In the genomic region with DNA sequence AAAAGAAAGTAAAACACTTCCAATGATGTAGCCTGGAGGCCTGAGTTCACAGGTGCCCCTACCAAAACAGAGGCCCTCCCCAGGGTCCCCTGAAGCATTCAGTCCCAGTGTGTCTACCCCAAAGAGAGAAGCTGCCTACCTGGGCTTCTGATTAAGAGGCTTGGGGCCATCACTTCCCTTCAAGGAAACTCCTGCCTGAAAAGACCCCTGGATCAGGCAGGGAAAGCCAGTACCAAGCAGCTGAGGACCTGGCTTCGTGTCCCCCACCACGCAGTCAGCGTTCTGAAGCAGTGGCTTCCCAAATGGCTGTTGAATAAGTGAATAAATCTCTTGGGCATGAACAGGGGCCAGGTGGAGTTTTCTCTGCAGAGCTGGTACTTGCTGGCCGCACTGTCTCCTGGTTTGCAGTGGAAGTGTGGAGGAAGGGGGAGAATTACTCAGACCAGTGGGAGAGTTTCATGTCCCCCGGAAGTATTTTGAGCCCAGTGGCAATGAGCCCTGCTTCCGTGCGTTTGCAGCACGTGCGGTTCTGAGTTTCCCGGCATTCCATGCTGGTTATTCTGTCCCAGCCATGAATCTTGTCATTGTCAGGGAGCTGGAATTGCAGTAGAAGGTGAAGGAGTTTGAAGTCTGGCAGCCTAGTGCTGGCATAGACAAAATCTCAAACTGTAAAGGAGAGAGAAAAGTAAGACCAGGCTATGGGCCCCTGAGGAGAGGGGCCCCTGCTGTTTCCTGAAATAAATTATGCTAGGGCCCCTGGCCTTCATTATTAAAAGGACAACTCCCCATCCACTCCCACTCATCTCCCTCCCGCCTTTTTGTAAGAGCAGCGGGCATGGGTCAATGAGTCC, we compare ENCODE assay signal across 15 cellular contexts. TPM values are rescaled to one million over a fixed set of nuclear protein-coding genes. Genes with fewer than 3 reads are reported as not detected.
DNase-seq lines count a peak whose midpoint lies in the region; ATAC-seq, FAIRE-seq and TF ChIP-seq lines count a peak whose summit lies in the region.
"Had no signal": no experiment of that assay in that cellular context is flagged by ENCODE, and none has a peak within 500 bp of the region (broad histone marks: within the 10 kb centered on the region; RNA-seq: fewer than 3 reads in every experiment).

No MANE protein-coding gene starts in this region.

- 89% methylated on average over 12 of the region's 12 CpGs; no CpG with 5 or more reads in 1 of the 2 experiments for WGBS in H1 (ENCODE audit: extremely low coverage in 1 of 2, insufficient coverage in 1 of 2, insufficient read length in 1 of 2, insufficient replicate concordance in 2 of 2, low coverage in 1 of 2, low lambda C conversion rate in 2 of 2, missing lambda C conversion rate in 1 of 2), 2 experiments
- WGBS in neuronal stem cell (ENCODE audit: extremely low coverage in 2 of 2, insufficient read length in 2 of 2, insufficient replicate concordance in 1 of 2), 2 donors, result no CpG with 5 or more reads among the region's 12 CpGs

- no peak overlapping the region for H3K4me3 ChIP-seq in HEK293 (ENCODE audit: low read depth, low read length)
- H3K4me3 ChIP-seq in H1 (ENCODE audit: extremely low read depth in 1 of 4, insufficient read depth in 2 of 4, low read depth in 3 of 4, low read length in 4 of 4), result no peak overlapping the region
- H3K4me3 ChIP-seq in neuronal stem cell (ENCODE audit: low read length in 2 of 2), result no peak overlapping the region
- H3K4me3 ChIP-seq in gastrocnemius medialis, result no peak overlapping the region

- H2BK12ac ChIP-seq in H1 (ENCODE audit: low read depth, low read length), result no peak overlapping the region
- H2BK12ac ChIP-seq in neuronal stem cell (ENCODE audit: low read length), result no peak overlapping the region

- peak overlapping the region in 3 of 7 donors; percentile 51 to 85 (median 54) for H3K27ac Mint-ChIP-seq in CD14-positive monocyte
- H3K27ac Mint-ChIP-seq: T-helper 2 cell treated with Interferon-gamma antibody and Interleukin-4, amounts not matched to agents 5 μg/mL and 100 μg/mL, for 36 hours had no signal

- no peak overlapping the region for H3K56ac ChIP-seq in H1 (replicated peaks; ENCODE audit: insufficient read length, low read depth, low read length)

- no peak for FAIRE-seq in H1 (lab: Jason Lieb, UNC)
- FAIRE-seq: keratinocyte had no signal

- H3K4me2 ChIP-seq in H1 (ENCODE audit: insufficient read depth in 1 of 2, low read depth in 2 of 2, low read length in 2 of 2) (no peak overlapping the region), neuronal stem cell (ENCODE audit: insufficient read depth, low read length, poor library complexity, severe bottlenecking) (no peak overlapping the region)

- H3K27me3 Mint-ChIP-seq in CD14-positive monocyte (ENCODE audit: low read depth in 3 of 3), result peaks cover 51 to 78% (median 58%) of the 10 kb centered on the region in 3 donors

- H3K9me3 ChIP-seq in HEK293 (ENCODE audit: control insufficient read depth, insufficient read depth, low read depth, low read length) (no peaks in the 10 kb centered on the region), H1 (ENCODE audit: insufficient read depth in 2 of 2, low read depth in 1 of 2, low read length in 1 of 2) (no peaks in the 10 kb centered on the region), neuronal stem cell (replicated peaks in 1 of 2; ENCODE audit: control insufficient read depth in 2 of 2, insufficient read depth in 1 of 2, low read depth in 1 of 2, low read length in 2 of 2) (no peaks in the 10 kb centered on the region), gastrocnemius medialis (no peaks in the 10 kb centered on the region)

- ATAC-seq in gastrocnemius medialis, result no peak

- TF ChIP-seq RAD21 in H1 (IDR thresholded peaks at IDR 0.05 in 1 of 2, conservative IDR thresholded peaks at IDR 0.05 in 1 of 2; ENCODE audit: low read depth in 2 of 2, low read length in 2 of 2), result no peak

- H4K91ac ChIP-seq in H1 (replicated peaks; ENCODE audit: insufficient read length, low read length) (no peak overlapping the region), neuronal stem cell (ENCODE audit: low read depth, low read length, poor library complexity) (no peak overlapping the region)

- H3K9me3 Mint-ChIP-seq in CD14-positive monocyte, result peaks cover 0 to 2% (median 0%) of the 10 kb centered on the region in 7 donors
- H3K9me3 Mint-ChIP-seq: T-helper 2 cell treated with Interferon-gamma antibody and Interleukin-4, amounts not matched to agents 5 μg/mL and 100 μg/mL, for 36 hours had no signal

- TF ChIP-seq POLR2A in H1 (IDR thresholded peaks at IDR 0.05; ENCODE audit: control extremely low read depth in 1 of 2, low read depth in 2 of 2, low read length in 2 of 2), result no peak
- TF ChIP-seq POLR2A in gastrocnemius medialis (IDR thresholded peaks at IDR 0.05), result no peak

- no peak overlapping the region for H3K23ac ChIP-seq in H1 (ENCODE audit: insufficient read length)
- H3K23ac ChIP-seq in neuronal stem cell (ENCODE audit: low read depth, low read length, poor library complexity), result no peak overlapping the region

- H2AFZ ChIP-seq in H1 (ENCODE audit: low read length) (no peak overlapping the region), neuronal stem cell (ENCODE audit: low read length) (peak overlapping the region; percentile 71)

- H2BK15ac ChIP-seq in H1 (ENCODE audit: low read length) (no peak overlapping the region), neuronal stem cell (ENCODE audit: low read length) (no peak overlapping the region)

- H3K4ac ChIP-seq in H1 (replicated peaks; ENCODE audit: insufficient read length, low read depth, low read length) (no peak overlapping the region), neuronal stem cell (ENCODE audit: low read length) (no peak overlapping the region)

- TF ChIP-seq CTCF in C4-2B (conservative IDR thresholded peaks at IDR 0.05) (peak; percentile 45), HEK293 (tag by site-specific recombination; IDR thresholded peaks at IDR 0.05) (no peak), H1 (IDR thresholded peaks at IDR 0.05; ENCODE audit: control extremely low read depth in 1 of 3, insufficient read depth in 1 of 3, low read depth in 1 of 3, low read length in 3 of 3) (no peak), CD14-positive monocyte (IDR thresholded peaks at IDR 0.05) (no peak), gastrocnemius medialis (IDR thresholded peaks at IDR 0.05 in 4 of 5, conservative IDR thresholded peaks at IDR 0.05 in 1 of 5) (no peak)

- H3K23me2 ChIP-seq in H1 (ENCODE audit: low read depth, low read length), result no peaks in the 10 kb centered on the region

- H3K9ac ChIP-seq in H1 (replicated peaks in 1 of 4; ENCODE audit: extremely low read depth in 1 of 4, low read depth in 3 of 4, low read length in 3 of 4) (no peak overlapping the region), neuronal stem cell (ENCODE audit: low read depth, low read length, poor library complexity) (no peak overlapping the region)

- no peak overlapping the region for H2BK20ac ChIP-seq in H1 (ENCODE audit: low read length)

- H2AK5ac ChIP-seq in H1 (ENCODE audit: low read depth, low read length) (no peak overlapping the region), neuronal stem cell (ENCODE audit: low read depth, low read length) (peak overlapping the region; percentile 16)

- no peak for DNase-seq in H1 (ENCODE audit: low read depth in 1 of 2, low spot score in 2 of 2)
- no peak for DNase-seq in neuronal stem cell (ENCODE audit: low spot score)
- DNase-seq in CD14-positive monocyte (ENCODE audit: low spot score), result no peak
- DNase-seq in gastrocnemius medialis, result no peak
- no peak for DNase-seq in head of caudate nucleus
- no peak for DNase-seq in SKM-1 (lab: John Stamatoyannopoulos, UW; ENCODE audit: unreplicated experiment)
- DNase-seq: GOT3, midbrain, NCI-H187, NCI-H510A treated with DMSO at 0.1 percent for 48 hours had no signal

- no peaks in the 10 kb centered on the region for H3K27me3 ChIP-seq in H1 (replicated peaks in 1 of 4; ENCODE audit: control insufficient read depth in 3 of 4, extremely low read depth in 1 of 4, insufficient read depth in 3 of 4, low read length in 3 of 4)
- no peaks in the 10 kb centered on the region for H3K27me3 ChIP-seq in neuronal stem cell (ENCODE audit: control insufficient read depth in 3 of 3, insufficient read depth in 3 of 3, low read depth in 1 of 3, low read length in 3 of 3)
- no peaks in the 10 kb centered on the region for H3K27me3 ChIP-seq in gastrocnemius medialis

- H4K8ac ChIP-seq in H1 (ENCODE audit: extremely low read depth, insufficient read depth, low read length), result no peak overlapping the region
- H4K8ac ChIP-seq in neuronal stem cell (ENCODE audit: low read depth, low read length), result no peak overlapping the region

- no peaks in the 10 kb centered on the region for H3K79me2 ChIP-seq in H1 (ENCODE audit: control insufficient read depth in 1 of 2, insufficient read depth in 2 of 2, low read length in 2 of 2)

- H3K79me1 ChIP-seq in H1 (ENCODE audit: low read depth, low read length) (no peaks in the 10 kb centered on the region), neuronal stem cell (ENCODE audit: low read depth, low read length) (no peaks in the 10 kb centered on the region)

- H2BK5ac ChIP-seq in H1 (ENCODE audit: low read depth, low read length) (peak overlapping the region; percentile 35; the same call in 1 of the 2 replicates), neuronal stem cell (ENCODE audit: low read length) (no peak overlapping the region)

- H3K18ac ChIP-seq in H1 (ENCODE audit: extremely low read depth, low read length) (no peak overlapping the region), neuronal stem cell (ENCODE audit: low read length) (peak overlapping the region; percentile 7)

- peaks cover 35% of the 10 kb centered on the region for H3K4me1 Mint-ChIP-seq in CD14-positive monocyte

- intact Hi-C loops in CD14-positive monocyte (cut with micrococcal nuclease), result no loop called here
- intact Hi-C loops in gastrocnemius medialis (cut with DNase I; ENCODE audit: low total_unique reads), result no loop called here
- intact Hi-C loops in head of caudate nucleus (cut with DNase I), result no loop called here

- H3K14ac ChIP-seq in H1 (ENCODE audit: insufficient read length) (no peak overlapping the region), neuronal stem cell (ENCODE audit: low read length) (no peak overlapping the region)

- H4K5ac ChIP-seq in H1 (ENCODE audit: insufficient read length, low read depth, low read length), result no peak overlapping the region

- POLR2A ChIA-PET in HEK293 (lab: Yijun Ruan, JAX) (interaction anchor here (1.1 kb wide), 1 partner anchor 116 kb away, joined by 6 read pairs; the partner anchor contains the start of gene SOCS1), H1 (lab: Charles Lee; ENCODE audit: partially characterized antibody) (interaction anchor here (0.7 to 2.8 kb wide), 9 partner anchors 8 to 120 kb away, joined by 3 to 12 read pairs (median 4); partner anchors contain the start of gene SOCS1)

- H3K4me3 Mint-ChIP-seq in CD14-positive monocyte, result peak overlapping the region in 1 of 2 donors; percentile 52
- H3K4me3 Mint-ChIP-seq: activated CD8-positive, alpha-beta memory T cell treated with anti-CD3 and anti-CD28 coated beads, Interleukin-2, amount 10 ng/mL, durations not matched to agents 7 days and 5 days; T-helper 2 cell treated with Interferon-gamma antibody and Interleukin-4, amounts not matched to agents 5 μg/mL and 100 μg/mL, for 36 hours had no signal

- H3K36me3 Mint-ChIP-seq in CD14-positive monocyte, result peaks cover 0 to 6% of the 10 kb centered on the region in 2 donors
- H3K36me3 Mint-ChIP-seq: activated CD8-positive, alpha-beta memory T cell treated with anti-CD3 and anti-CD28 coated beads, Interleukin-2, amount 10 ng/mL, durations not matched to agents 7 days and 5 days had no signal

- H2BK120ac ChIP-seq in H1 (replicated peaks; ENCODE audit: low read depth, low read length) (no peak overlapping the region), neuronal stem cell (ENCODE audit: low read depth, low read length) (no peak overlapping the region)

- CTCF ChIA-PET in HEK293 (lab: Yijun Ruan, JAX) (interaction anchor here (0.6 to 2.2 kb wide), 38 partner anchors 8 to 1513 kb away, joined by 3 to 20 read pairs (median 4); partner anchors contain the start of genes DEXI and SOCS1), H1 (lab: Charles Lee; ENCODE audit: partially characterized antibody) (interaction anchor here (0.6 to 7.0 kb wide), 67 partner anchors 12 to 442 kb away, joined by 3 to 132 read pairs (median 4); partner anchors contain the start of genes PRM3, SOCS1 and TNP2)

- H3K36me3 ChIP-seq in HEK293 (ENCODE audit: control insufficient read depth in 2 of 2, insufficient read depth in 1 of 2, low read length in 2 of 2), result no peaks in the 10 kb centered on the region
- no peaks in the 10 kb centered on the region for H3K36me3 ChIP-seq in H1 (ENCODE audit: control insufficient read depth in 2 of 4, insufficient read depth in 4 of 4, low read length in 3 of 4)
- no peaks in the 10 kb centered on the region for H3K36me3 ChIP-seq in neuronal stem cell (replicated peaks in 1 of 2; ENCODE audit: control insufficient read depth in 2 of 2, insufficient read depth in 2 of 2, low read length in 2 of 2)
- H3K36me3 ChIP-seq in gastrocnemius medialis, result no peaks in the 10 kb centered on the region

- peaks cover 2% of the 10 kb centered on the region; the same call in 1 of the 2 replicates for H3K4me1 ChIP-seq in HEK293 (ENCODE audit: control insufficient read depth, insufficient read depth, low read length)
- H3K4me1 ChIP-seq in H1 (replicated peaks in 1 of 4; ENCODE audit: control insufficient read depth in 3 of 4, insufficient read depth in 4 of 4, low read length in 3 of 4), result no peaks in the 10 kb centered on the region; a peak in 3 of 7 replicates
- peaks cover 3 to 13% of the 10 kb centered on the region in 2 donors for H3K4me1 ChIP-seq in neuronal stem cell (ENCODE audit: control insufficient read depth in 2 of 2, insufficient read depth in 1 of 2, low read depth in 1 of 2, low read length in 2 of 2)
- H3K4me1 ChIP-seq in gastrocnemius medialis, result no peaks in the 10 kb centered on the region

- no peak overlapping the region for H3K27ac ChIP-seq in C4-2B
- no peak overlapping the region for H3K27ac ChIP-seq in HEK293 (ENCODE audit: extremely low read depth, low read depth, low read length)
- no peak overlapping the region for H3K27ac ChIP-seq in H1 (ENCODE audit: low read depth, low read length)
- H3K27ac ChIP-seq in neuronal stem cell (replicated peaks; ENCODE audit: low read length), result no peak overlapping the region
- no peak overlapping the region for H3K27ac ChIP-seq in gastrocnemius medialis

- in situ Hi-C loops in gastrocnemius medialis (cut with MboI; ENCODE audit: low sequenced_read_pairs in 4 of 4), result loop anchor here in 2 of 4 donors (25.0 kb wide), 1 partner anchor 410 kb away; no protein-coding TSS in a partner anchor

- no peak for TF ChIP-seq EP300 in H1 (IDR thresholded peaks at IDR 0.05; ENCODE audit: borderline replicate concordance in 1 of 2, low read depth in 2 of 2, low read length in 2 of 2)

- H4K20me1 ChIP-seq in H1 (replicated peaks in 1 of 2; ENCODE audit: control insufficient read depth in 1 of 2, insufficient read depth in 2 of 2, low read length in 2 of 2), result no peaks in the 10 kb centered on the region

RNA-seq across cellular contexts. Expression of gene RMI2, which starts 27.0 kb away (rescaled TPM):
- 96.0 and 96.9 TPM in 2 replicates for total RNA-seq in H1 (2021; fragmentation: NEBNext Ultra II Directional; extraction: Animal tissue kit (Norgen Biotek cat#: 25700))
- polyA plus RNA-seq in H1 (2011; rRNA removed) (47.9 and 58.2 TPM in 2 replicates), CD14-positive monocyte (under 1 TPM; 0.23 to 0.24 TPM)
- polyA plus RNA-seq in H1 (2011; cell fraction: cytosol; rRNA removed), result 78.9 TPM
- 19.3 TPM for polyA plus RNA-seq in H1 (2011; cell fraction: nucleus; rRNA removed)
- polyA plus RNA-seq in H1 (2012, experiment 1 of 2), result 71.5 to 77.9 TPM (median 76.5 TPM) in 4 replicates
- 74.2 TPM for polyA plus RNA-seq in H1 (2012, experiment 2 of 2)
- 71.5 TPM for polyA plus RNA-seq in H1 (2013, experiment 1 of 2)
- polyA plus RNA-seq in H1 (2013, experiment 2 of 2), result 71.5 TPM
- polyA minus RNA-seq in H1 (2011; rRNA and poly(A)+ RNA removed), result 29.7 and 43.5 TPM in 2 replicates
- 27.9 TPM for polyA minus RNA-seq in H1 (2011; cell fraction: cytosol; rRNA and poly(A)+ RNA removed)
- polyA minus RNA-seq in H1 (2011; cell fraction: nucleus; rRNA and poly(A)+ RNA removed), result 24.2 TPM
- 48.2 TPM for polyA plus RNA-seq in neuronal stem cell (2013, experiment 1 of 2)
- polyA plus RNA-seq in neuronal stem cell (2013, experiment 2 of 2), result 49.5 TPM
- under 1 TPM in 2 of 4 donors, not detected in 2; 0.44 to 0.49 TPM for total RNA-seq in gastrocnemius medialis

Comparison
In these comparisons a context has a peak if more than half of its experiments do, and no peak if none do; other contexts are left out.
1. RNA of gene RMI2, which starts 27.0 kb away (total RNA-seq): 96.0 to 96.9 TPM in H1; 0.44 to 0.49 TPM in gastrocnemius medialis; every median in the first group is over 10 times any median in the second.